Comparison of ENCODE assay signal across 8 cellular contexts in the genomic region with DNA sequence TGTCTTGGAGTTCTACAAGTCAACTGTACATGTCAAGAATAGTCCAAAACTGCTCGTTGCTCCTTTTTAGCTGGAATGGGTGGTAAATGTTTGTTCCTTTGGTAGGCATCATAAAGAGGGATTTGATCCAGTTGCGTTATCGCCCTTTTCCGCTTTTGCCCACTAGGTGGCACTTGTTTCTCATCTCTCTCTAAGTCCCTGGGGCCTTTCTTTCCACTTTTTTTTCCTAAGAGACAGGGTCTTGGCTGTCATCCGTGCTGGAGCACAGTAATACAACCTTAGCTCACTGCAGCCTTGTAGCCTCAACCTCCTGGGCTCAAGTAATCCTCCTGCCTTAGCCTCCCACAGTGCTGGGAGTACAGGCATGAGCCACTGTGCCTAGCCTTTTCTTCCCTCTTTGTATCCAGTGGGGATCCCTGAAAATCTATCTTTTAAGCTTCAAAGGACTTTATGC. TPM values are rescaled to one million over a fixed set of nuclear protein-coding genes. Genes with fewer than 3 reads are reported as not detected.
DNase-seq lines count a peak whose midpoint lies in the region; ATAC-seq and TF ChIP-seq lines count a peak whose summit lies in the region.

No MANE protein-coding gene starts in this region.

- DNase-seq in BE2C (peak; percentile 81), HCT116 (ENCODE audit: low read depth, low spot score) (peak; percentile 73), NCI-H524 (lab: John Stamatoyannopoulos, UW) (peak; percentile 55 to 82), dermis microvascular lymphatic vessel endothelial cell (ENCODE audit: low read depth in 2 of 2) (peak; percentile 70 to 85), lower lobe of right lung (no peak)
- DNase-seq in activated CD4-positive, alpha-beta T cell treated with anti-CD3 and anti-CD28 coated beads for 48 hours: peak; percentile 75
- peak; percentile 25 to 45 for DNase-seq in stimulated activated CD8-positive, alpha-beta memory T cell treated with anti-CD3 and anti-CD28 coated beads, Interleukin-2, amount 100 ng/mL, for 48 hours (ENCODE audit: low read depth in 2 of 2)

- H3K9me3 ChIP-seq in BE2C (no peaks in the 10 kb centered on the region), HCT116 (ENCODE audit: control insufficient read depth in 1 of 2, insufficient read depth in 1 of 2, low read depth in 1 of 2, low read length in 2 of 2) (no peaks in the 10 kb centered on the region), lower lobe of right lung (no peaks in the 10 kb centered on the region)

- H3K4me2 ChIP-seq in HCT116 (ENCODE audit: low read length): no peak overlapping the region

- H3K4me1 ChIP-seq in BE2C (peaks cover 3% of the 10 kb centered on the region; the same call in 1 of the 2 replicates), HCT116 (ENCODE audit: control insufficient read depth in 1 of 2, insufficient read depth in 2 of 2, low read length in 2 of 2) (peaks cover 0 to 5% of the 10 kb centered on the region in 2 experiments; a peak in 1 of 4 replicates), lower lobe of right lung (peaks cover 10% of the 10 kb centered on the region)

- TF ChIP-seq CTCF in BE2C (IDR thresholded peaks at IDR 0.05; ENCODE audit: low read depth, low read length): peak; percentile 91
- peak; percentile 68 to 90 (median 85) for TF ChIP-seq CTCF in HCT116 (IDR thresholded peaks at IDR 0.05 in 2 of 3, conservative IDR thresholded peaks at IDR 0.05 in 1 of 3; ENCODE audit: borderline replicate concordance in 1 of 3, insufficient read depth in 1 of 3, low read depth in 2 of 3, low read length in 2 of 3)
- TF ChIP-seq CTCF in lower lobe of right lung (IDR thresholded peaks at IDR 0.05): peak; percentile 78

- H3K36me3 ChIP-seq in BE2C (peaks cover 36% of the 10 kb centered on the region), HCT116 (ENCODE audit: control insufficient read depth in 1 of 2, insufficient read depth in 2 of 2, low read length in 2 of 2) (peaks cover 21 to 26% of the 10 kb centered on the region in 2 experiments; a peak in 3 of 4 replicates), lower lobe of right lung (peaks cover 78% of the 10 kb centered on the region)

- RAD21 ChIA-PET in HCT116 (lab: Charles Lee; ENCODE audit: low non-redundant PET in 1 of 2, low total read pairs in 2 of 2, uncharacterized antibody in 2 of 2, unreplicated experiment in 2 of 2): no interaction called here

- ATAC-seq in HCT116 (peak; percentile 87), lower lobe of right lung (peak; percentile 65 to 73), GM18520 (IDR thresholded peaks at IDR 0.05; ENCODE audit: unreplicated experiment) (no peak)

- CTCF ChIA-PET in HCT116 (lab: Charles Lee): interaction anchor here (1.0 to 1.7 kb wide), 4 partner anchors 10 to 21 kb away, joined by 3 to 4 read pairs (median 4); a partner anchor contains a TSS

- POLR2A ChIA-PET in HCT116 (lab: Charles Lee): no interaction called here

- no peak overlapping the region for H3K9ac ChIP-seq in HCT116 (ENCODE audit: low read length)

- no peak for TF ChIP-seq POLR2A in HCT116 (IDR thresholded peaks at IDR 0.05; ENCODE audit: borderline replicate concordance, extremely low read depth, insufficient read depth, insufficient read length)

- no peaks in the 10 kb centered on the region for H3K79me2 ChIP-seq in HCT116 (ENCODE audit: insufficient read depth, low read length)

- no peaks in the 10 kb centered on the region for H4K20me1 ChIP-seq in HCT116 (ENCODE audit: insufficient read depth)

- no peaks in the 10 kb centered on the region for H3K9me2 ChIP-seq in HCT116 (ENCODE audit: insufficient read depth)

- H3K4me3 ChIP-seq in BE2C (ENCODE audit: low read depth, low read length) (no peak overlapping the region), HCT116 (replicated peaks in 1 of 2; ENCODE audit: low read depth in 1 of 2, low read length in 2 of 2) (no peak overlapping the region), lower lobe of right lung (no peak overlapping the region)

- peak; percentile 76 for TF ChIP-seq RAD21 in HCT116 (IDR thresholded peaks at IDR 0.05; ENCODE audit: low read depth)

- H2AFZ ChIP-seq in HCT116 (ENCODE audit: low read depth, low read length, poor library complexity, severe bottlenecking): no peak overlapping the region

- BruUV-seq in HCT116 (replicated peaks; lab: Mats Ljungman, UMichigan): no TSS peak

- H3K27me3 ChIP-seq in BE2C (no peaks in the 10 kb centered on the region), HCT116 (ENCODE audit: insufficient read depth, low read length) (no peaks in the 10 kb centered on the region), lower lobe of right lung (ENCODE audit: low read depth) (no peaks in the 10 kb centered on the region)

- no peak overlapping the region for H3K27ac ChIP-seq in HCT116 (ENCODE audit: low read depth, low read length)
- H3K27ac ChIP-seq in lower lobe of right lung: no peak overlapping the region

- intact Hi-C loops in HCT116 (cut with micrococcal nuclease) (loop anchor here (1.0 kb wide), 1 partner anchor 471 kb away; no protein-coding TSS in a partner anchor), lower lobe of right lung (cut with DNase I) (no loop called here)

TF ChIP-seq in HCT116, 20 proteins besides CTCF, POLR2A, EP300 and RAD21:
- no peak for TF ChIP-seq JUND (IDR thresholded peaks at IDR 0.05)
- TF ChIP-seq, protein P1, sequence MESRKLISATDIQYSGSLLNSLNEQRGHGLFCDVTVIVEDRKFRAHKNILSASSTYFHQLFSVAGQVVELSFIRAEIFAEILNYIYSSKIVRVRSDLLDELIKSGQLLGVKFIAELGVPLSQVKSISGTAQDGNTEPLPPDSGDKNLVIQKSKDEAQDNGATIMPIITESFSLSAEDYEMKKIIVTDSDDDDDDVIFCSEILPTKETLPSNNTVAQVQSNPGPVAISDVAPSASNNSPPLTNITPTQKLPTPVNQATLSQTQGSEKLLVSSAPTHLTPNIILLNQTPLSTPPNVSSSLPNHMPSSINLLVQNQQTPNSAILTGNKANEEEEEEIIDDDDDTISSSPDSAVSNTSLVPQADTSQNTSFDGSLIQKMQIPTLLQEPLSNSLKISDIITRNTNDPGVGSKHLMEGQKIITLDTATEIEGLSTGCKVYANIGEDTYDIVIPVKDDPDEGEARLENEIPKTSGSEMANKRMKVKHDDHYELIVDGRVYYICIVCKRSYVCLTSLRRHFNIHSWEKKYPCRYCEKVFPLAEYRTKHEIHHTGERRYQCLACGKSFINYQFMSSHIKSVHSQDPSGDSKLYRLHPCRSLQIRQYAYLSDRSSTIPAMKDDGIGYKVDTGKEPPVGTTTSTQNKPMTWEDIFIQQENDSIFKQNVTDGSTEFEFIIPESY (IDR thresholded peaks at IDR 0.05; ENCODE audit: extremely low read depth, insufficient replicate concordance, low read length): no peak
- no peak for TF ChIP-seq ZNF274 (IDR thresholded peaks at IDR 0.05; ENCODE audit: low read depth, low read length)
- no peak for TF ChIP-seq EZH2 (IDR thresholded peaks at IDR 0.05)
- no peak for TF ChIP-seq EZH2phosphoT487 (IDR thresholded peaks at IDR 0.05; ENCODE audit: borderline replicate concordance)
- TF ChIP-seq, protein P2, sequence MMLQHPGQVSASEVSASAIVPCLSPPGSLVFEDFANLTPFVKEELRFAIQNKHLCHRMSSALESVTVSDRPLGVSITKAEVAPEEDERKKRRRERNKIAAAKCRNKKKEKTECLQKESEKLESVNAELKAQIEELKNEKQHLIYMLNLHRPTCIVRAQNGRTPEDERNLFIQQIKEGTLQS (IDR thresholded peaks at IDR 0.05): no peak
- TF ChIP-seq ELF1 (IDR thresholded peaks at IDR 0.05; ENCODE audit: borderline replicate concordance, low read depth): no peak
- TF ChIP-seq SIN3A (IDR thresholded peaks at IDR 0.05; ENCODE audit: low read depth): no peak
- TF ChIP-seq CBX3 (IDR thresholded peaks at IDR 0.05; ENCODE audit: low read depth): no peak

RNA-seq across cellular contexts. Expression of a gene that starts 20.7 kb away (rescaled TPM):
- 221 TPM for polyA plus RNA-seq in BE2C (2012; ENCODE audit: insufficient read depth, insufficient read length, low read depth)
- total RNA-seq in HCT116 (2021; ENCODE audit: unreplicated experiment) (98.0 TPM), dermis microvascular lymphatic vessel endothelial cell (30.4 and 38.7 TPM in 2 replicates), lower lobe of right lung (90.9 TPM)
- polyA plus RNA-seq in HCT116 (2012): 154 and 183 TPM in 2 replicates

RNA-seq across cellular contexts. Expression of a gene that starts 27.3 kb away (rescaled TPM):
- 189 TPM for polyA plus RNA-seq in BE2C (2012; ENCODE audit: insufficient read depth, insufficient read length, low read depth)
- total RNA-seq in HCT116 (2021; ENCODE audit: unreplicated experiment) (36.6 TPM), dermis microvascular lymphatic vessel endothelial cell (14.8 and 23.3 TPM in 2 replicates), lower lobe of right lung (19.2 TPM)
- 29.2 and 35.3 TPM in 2 replicates for polyA plus RNA-seq in HCT116 (2012)

RNA-seq across cellular contexts. Expression of a gene that starts 32.4 kb away (rescaled TPM):
- 11.6 TPM for polyA plus RNA-seq in BE2C (2012; ENCODE audit: insufficient read depth, insufficient read length, low read depth)
- total RNA-seq in HCT116 (2021; ENCODE audit: unreplicated experiment) (20.6 TPM), dermis microvascular lymphatic vessel endothelial cell (14.3 and 16.3 TPM in 2 replicates), lower lobe of right lung (19.6 TPM)
- polyA plus RNA-seq in HCT116 (2012): 17.3 and 26.2 TPM in 2 replicates

RNA-seq across cellular contexts. Expression of a gene that starts 32.5 kb away (rescaled TPM):
- 95.2 TPM for polyA plus RNA-seq in BE2C (2012; ENCODE audit: insufficient read depth, insufficient read length, low read depth)
- total RNA-seq in HCT116 (2021; ENCODE audit: unreplicated experiment): 77.4 TPM
- 34.6 and 36.6 TPM in 2 replicates for polyA plus RNA-seq in HCT116 (2012)
- total RNA-seq in dermis microvascular lymphatic vessel endothelial cell: 21.2 and 23.6 TPM in 2 replicates
- total RNA-seq in lower lobe of right lung: 29.9 TPM

RNA-seq across cellular contexts. Expression of a gene that starts 36.5 kb away (rescaled TPM):
- 1.2 TPM for polyA plus RNA-seq in BE2C (2012; ENCODE audit: insufficient read depth, insufficient read length, low read depth)
- total RNA-seq in HCT116 (2021; ENCODE audit: unreplicated experiment) (not detected), dermis microvascular lymphatic vessel endothelial cell (0.25 and 0.26 TPM in 2 replicates), lower lobe of right lung (2.6 TPM)
- 0.14 and 0.20 TPM in 2 replicates for polyA plus RNA-seq in HCT116 (2012)
